8 cellular contexts compared by ENCODE assay signal in the genomic region with DNA sequence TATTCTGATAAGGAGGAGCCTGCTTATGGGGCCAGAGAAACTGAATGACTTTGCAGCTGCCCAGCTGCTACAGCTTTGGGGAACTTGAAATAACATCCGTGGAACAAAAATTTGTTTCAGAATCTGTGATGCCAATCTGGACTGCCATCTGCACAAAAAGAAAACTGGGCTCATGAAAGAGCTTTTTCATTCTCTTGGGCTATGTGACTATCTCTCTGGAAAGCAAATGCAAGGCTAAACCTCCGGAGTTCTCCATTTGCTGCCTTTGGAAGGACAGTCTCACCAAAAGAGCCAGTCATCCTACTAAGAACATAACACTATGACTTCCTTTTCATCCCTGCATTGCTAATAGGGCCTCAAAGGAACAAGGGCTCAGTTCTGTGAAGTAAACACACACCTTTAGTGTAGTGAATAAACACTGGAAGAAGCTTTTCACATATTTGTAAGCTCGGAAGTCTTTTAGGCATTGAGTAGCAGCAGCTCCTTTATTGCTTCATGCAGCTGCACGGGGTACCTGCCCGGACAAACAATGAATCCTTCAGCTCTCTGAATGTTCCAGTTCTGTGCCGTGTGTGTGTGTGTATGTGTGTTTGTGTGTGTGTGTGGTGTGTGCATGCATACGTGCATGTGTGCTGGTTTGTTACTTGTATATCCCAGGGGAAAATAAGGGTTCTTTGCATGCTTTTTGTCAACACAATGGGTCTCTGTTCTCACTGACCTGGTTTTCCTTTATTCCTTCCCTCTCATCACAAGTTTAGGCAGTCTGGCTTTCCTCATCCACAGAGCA.
DNase-seq lines count a peak whose midpoint lies in the region; ATAC-seq, FAIRE-seq and TF ChIP-seq lines count a peak whose summit lies in the region.

No MANE protein-coding gene starts in this region.

- dilution Hi-C loops in IMR-90 (cut with HindIII; ENCODE audit: low sequenced_read_pairs, unreplicated experiment), result no loop called here

- DNase-seq in NCI-H2107 treated with DMSO at 0.1 percent for 48 hours (lab: John Stamatoyannopoulos, UW; ENCODE audit: unreplicated experiment), result peak; percentile 16
- DNase-seq in NCI-H2107 (lab: John Stamatoyannopoulos, UW), result no peak
- no peak for DNase-seq in IMR-90
- no peak for DNase-seq in astrocyte (ENCODE audit: low read depth)
- no peak for DNase-seq in psoas muscle
- no peak for DNase-seq in D341Med (ENCODE audit: low spot score)
- DNase-seq in PC-9, result no peak
- DNase-seq in central memory CD4-positive, alpha-beta T cell, result no peak

- H3K4me1 ChIP-seq in IMR-90 (ENCODE audit: control insufficient read depth, insufficient read depth, low read length), result peaks cover 10% of the 10 kb centered on the region
- H3K4me1 ChIP-seq in astrocyte (ENCODE audit: insufficient read depth, low read length), result peaks cover 7% of the 10 kb centered on the region
- peaks cover 46% of the 10 kb centered on the region for H3K4me1 ChIP-seq in psoas muscle
- no peaks in the 10 kb centered on the region for H3K4me1 ChIP-seq in PC-9 (replicated peaks; ENCODE audit: insufficient read depth)

- BruUV-seq in IMR-90 (replicated peaks; lab: Mats Ljungman, UMichigan), result no TSS peak
- BruUV-seq in PC-9 (replicated peaks; lab: Mats Ljungman, UMichigan), result no TSS peak

- no peak overlapping the region; the same call in 1 of the 2 replicates for H2BK20ac ChIP-seq in IMR-90 (ENCODE audit: low read depth, low read length)

- peaks cover 5% of the 10 kb centered on the region for H3K9me1 ChIP-seq in IMR-90 (ENCODE audit: insufficient read depth, low read length)

- H3K23ac ChIP-seq in IMR-90 (ENCODE audit: low read depth, low read length), result no peak overlapping the region

- H3K27me3 Mint-ChIP-seq in astrocyte (ENCODE audit: low read depth, unreplicated experiment), result no peaks in the 10 kb centered on the region

- no peak overlapping the region for H3K27ac ChIP-seq in IMR-90 (ENCODE audit: insufficient read depth, low read length)
- no peak overlapping the region for H3K27ac ChIP-seq in astrocyte (ENCODE audit: low read depth, low read length)
- peak overlapping the region; percentile 31 for H3K27ac ChIP-seq in psoas muscle
- no peak overlapping the region for H3K27ac ChIP-seq in PC-9

- H3K4me3 ChIP-seq in IMR-90 (ENCODE audit: insufficient read depth, low read depth, low read length), result no peak overlapping the region
- H3K4me3 ChIP-seq in astrocyte (ENCODE audit: insufficient read depth, low read depth, low read length), result no peak overlapping the region
- no peak overlapping the region for H3K4me3 ChIP-seq in psoas muscle
- H3K4me3 ChIP-seq in PC-9, result no peak overlapping the region

- no peak overlapping the region for H3K27ac Mint-ChIP-seq in astrocyte (ENCODE audit: unreplicated experiment)

- H4K5ac ChIP-seq in IMR-90 (ENCODE audit: low read depth, low read length), result no peak overlapping the region

- POLR2A ChIA-PET in IMR-90 (lab: Charles Lee; ENCODE audit: unreplicated experiment), result no interaction called here
- POLR2A ChIA-PET in PC-9 (lab: Charles Lee; ENCODE audit: unreplicated experiment), result no interaction called here

- no peak overlapping the region for H2BK120ac ChIP-seq in IMR-90 (ENCODE audit: low read depth, low read length)

- H3K9me2 ChIP-seq in PC-9 (ENCODE audit: insufficient read depth), result no peaks in the 10 kb centered on the region

- H3K79me1 ChIP-seq in IMR-90 (ENCODE audit: low read depth in 1 of 2, low read length in 2 of 2), result no peaks in the 10 kb centered on the region

- CTCF ChIA-PET in IMR-90 (lab: Yijun Ruan, JAX), result no interaction called here
- CTCF ChIA-PET in PC-9 (lab: Charles Lee), result no interaction called here

- no peak for FAIRE-seq in astrocyte (lab: Jason Lieb, UNC)

- H3K4ac ChIP-seq in IMR-90 (ENCODE audit: low read depth, low read length), result no peak overlapping the region

- H4K20me1 ChIP-seq in IMR-90 (ENCODE audit: insufficient read depth, low read length) (no peaks in the 10 kb centered on the region), astrocyte (ENCODE audit: insufficient read depth, low read length) (no peaks in the 10 kb centered on the region), PC-9 (ENCODE audit: insufficient read depth) (no peaks in the 10 kb centered on the region)

- H3K4me1 Mint-ChIP-seq in astrocyte (ENCODE audit: low read depth, unreplicated experiment), result peaks cover 22% of the 10 kb centered on the region

- no peak for ATAC-seq in IMR-90 (ENCODE audit: low read depth)
- peak in 3 of 4 donors; percentile 22 to 53 (median 25) for ATAC-seq in psoas muscle

- no peak for TF ChIP-seq RAD21 in IMR-90 (IDR thresholded peaks at IDR 0.05; ENCODE audit: low read length)

- no peak overlapping the region for H3K56ac ChIP-seq in IMR-90 (ENCODE audit: extremely low read depth, insufficient read depth, low read length)

- H3K9me3 ChIP-seq in IMR-90 (ENCODE audit: control insufficient read depth, insufficient read depth, low read length) (no peaks in the 10 kb centered on the region), astrocyte (ENCODE audit: insufficient read depth, low read depth, low read length) (no peaks in the 10 kb centered on the region), psoas muscle (no peaks in the 10 kb centered on the region), PC-9 (ENCODE audit: insufficient read depth, low read depth) (no peaks in the 10 kb centered on the region)

- H3K14ac ChIP-seq in IMR-90 (replicated peaks; ENCODE audit: low read depth, low read length), result no peak overlapping the region

- H2AFZ ChIP-seq in IMR-90 (replicated peaks; ENCODE audit: low read length, poor library complexity) (no peak overlapping the region), astrocyte (ENCODE audit: low read depth, low read length) (peak overlapping the region; percentile 49), PC-9 (no peak overlapping the region)

- H3K9ac ChIP-seq in IMR-90 (ENCODE audit: low read depth, low read length) (no peak overlapping the region), astrocyte (ENCODE audit: low read length) (no peak overlapping the region)

- H3K79me2 ChIP-seq in astrocyte (ENCODE audit: insufficient read depth, low read length), result no peaks in the 10 kb centered on the region
- no peaks in the 10 kb centered on the region for H3K79me2 ChIP-seq in PC-9 (ENCODE audit: low read depth)

- H3K4me2 ChIP-seq in IMR-90 (ENCODE audit: low read depth, low read length) (no peak overlapping the region), astrocyte (ENCODE audit: low read length) (no peak overlapping the region), PC-9 (no peak overlapping the region)

- no peaks in the 10 kb centered on the region for H3K36me3 Mint-ChIP-seq in astrocyte (ENCODE audit: low read depth, unreplicated experiment)

- in situ Hi-C loops in IMR-90 (cut with MboI; ENCODE audit: low sequenced_read_pairs), result no loop called here

- no peak overlapping the region for H2AK9ac ChIP-seq in IMR-90 (replicated peaks; ENCODE audit: low read depth, low read length, poor library complexity)

- no peak overlapping the region for H2BK5ac ChIP-seq in IMR-90 (ENCODE audit: low read depth, low read length, poor library complexity, severe bottlenecking)

- peak overlapping the region; percentile 19; the same call in 2 of the 3 replicates for H2BK15ac ChIP-seq in IMR-90 (ENCODE audit: low read depth, low read length)

- H3K9me3 Mint-ChIP-seq in astrocyte (ENCODE audit: unreplicated experiment), result no peaks in the 10 kb centered on the region

- H4K8ac ChIP-seq in IMR-90 (ENCODE audit: low read depth in 2 of 2, low read length in 2 of 2), result peak overlapping the region in 1 of 2 experiments; percentile 2; a peak in 1 of 4 replicates

- H2AK5ac ChIP-seq in IMR-90 (ENCODE audit: low read depth, low read length), result no peak overlapping the region

- H3K27me3 ChIP-seq in IMR-90 (ENCODE audit: control insufficient read depth, insufficient read depth, low read length) (no peaks in the 10 kb centered on the region), astrocyte (ENCODE audit: insufficient read depth, low read length) (no peaks in the 10 kb centered on the region), psoas muscle (ENCODE audit: insufficient read depth in 3 of 3, low read length in 2 of 3) (no peaks in the 10 kb centered on the region), PC-9 (ENCODE audit: insufficient read depth, low read depth) (no peaks in the 10 kb centered on the region)

- H3K4me3 Mint-ChIP-seq in astrocyte (ENCODE audit: unreplicated experiment), result no peak overlapping the region

- no peaks in the 10 kb centered on the region for H3K36me3 ChIP-seq in IMR-90 (ENCODE audit: control insufficient read depth, insufficient read depth, low read length)
- H3K36me3 ChIP-seq in astrocyte (ENCODE audit: insufficient read depth, low read length), result no peaks in the 10 kb centered on the region
- H3K36me3 ChIP-seq in psoas muscle (ENCODE audit: insufficient read depth in 1 of 2, low read depth in 1 of 2), result no peaks in the 10 kb centered on the region
- H3K36me3 ChIP-seq in PC-9 (ENCODE audit: low read depth), result no peaks in the 10 kb centered on the region

- H3F3A ChIP-seq in PC-9 (ENCODE audit: insufficient read depth, low read depth), result no peaks in the 10 kb centered on the region

- no peak for TF ChIP-seq CTCF in IMR-90 (conservative IDR thresholded peaks at IDR 0.05; ENCODE audit: low read depth, low read length)
- no peak for TF ChIP-seq CTCF in astrocyte (IDR thresholded peaks at IDR 0.05; ENCODE audit: insufficient read depth, low read depth, low read length)
- TF ChIP-seq CTCF in psoas muscle (IDR thresholded peaks at IDR 0.05), result no peak
- TF ChIP-seq CTCF in PC-9 (conservative IDR thresholded peaks at IDR 0.05), result no peak

- 78% methylated on average over 4 of the region's 7 CpGs; no CpG with 5 or more reads in 1 of the 2 experiments for WGBS in IMR-90 (ENCODE audit: extremely low coverage in 2 of 2, insufficient read length in 1 of 2), 2 experiments
- 28 to 58% (median 30%) methylated on average over 7 of the region's 7 CpGs for WGBS in psoas muscle, 3 donors

- no peak for TF ChIP-seq POLR2A in IMR-90 (IDR thresholded peaks at IDR 0.05; ENCODE audit: low read depth, low read length)

- intact Hi-C loops in IMR-90 (cut with micrococcal nuclease) (no loop called here), psoas muscle (cut with DNase I) (no loop called here), PC-9 (cut with micrococcal nuclease; ENCODE audit: unreplicated experiment) (no loop called here)

- no peak overlapping the region for H4K91ac ChIP-seq in IMR-90 (ENCODE audit: insufficient read depth, low read depth, low read length)

- H3K18ac ChIP-seq in IMR-90 (ENCODE audit: low read depth, low read length), result peak overlapping the region; percentile 18; the same call in 1 of the 2 replicates

TF ChIP-seq in IMR-90, 13 proteins besides CTCF, POLR2A, EP300 and RAD21 (continues in another document):
- TF ChIP-seq MXI1 (IDR thresholded peaks at IDR 0.05; ENCODE audit: borderline replicate concordance, low read depth, low read length) (no peak), MAZ (IDR thresholded peaks at IDR 0.05; ENCODE audit: borderline replicate concordance, low read depth, low read length) (no peak), NFE2L2 (IDR thresholded peaks at IDR 0.05; ENCODE audit: low read depth, low read length) (no peak), RCOR1 (IDR thresholded peaks at IDR 0.05; ENCODE audit: insufficient replicate concordance, low read length) (no peak)
